1 cellular context compared by ENCODE assay signal in genomic region chr19:3458595-3459284, GRCh38.
TF ChIP-seq lines count a peak whose summit lies in the region.

No MANE protein-coding gene starts in this region.

TF ChIP-seq in HEK293, 187 proteins besides CTCF, POLR2A, EP300 and RAD21 (continued from another document):
- TF ChIP-seq PRDM10 (tag by site-specific recombination; IDR thresholded peaks at IDR 0.05) (peak; percentile 42; the same call in 1 of the 2 replicates), ZNF350 (tag by site-specific recombination; IDR thresholded peaks at IDR 0.05) (no peak), IKZF3 (tag by site-specific recombination; IDR thresholded peaks at IDR 0.05) (0 out of 2 replicates have a peak, but pooled peaks have one; percentile 50), ZNF792 (tag by site-specific recombination; IDR thresholded peaks at IDR 0.05) (no peak), KLF8 (tag by site-specific recombination; IDR thresholded peaks at IDR 0.05) (peak; percentile 73), SCRT2 (tag by site-specific recombination; IDR thresholded peaks at IDR 0.05) (no peak), ZEB2 (tag by site-specific recombination; IDR thresholded peaks at IDR 0.05) (0 out of 2 replicates have a peak, but pooled peaks have one; percentile 13), ZBTB44 (tag by site-specific recombination; IDR thresholded peaks at IDR 0.05) (no peak), ZNF768 (tag by site-specific recombination; IDR thresholded peaks at IDR 0.05) (no peak), SP7 (tag by site-specific recombination; IDR thresholded peaks at IDR 0.05) (no peak), ZNF639 (tag by site-specific recombination; IDR thresholded peaks at IDR 0.05) (0 out of 2 replicates have a peak, but pooled peaks have one; percentile 46), BCL6B (tag by site-specific recombination; IDR thresholded peaks at IDR 0.05) (no peak), ZNF157 (tag by site-specific recombination; IDR thresholded peaks at IDR 0.05) (no peak), TRIM28 (IDR thresholded peaks at IDR 0.05; ENCODE audit: borderline replicate concordance, low read length) (no peak), ZNF518A (tag by site-specific recombination; conservative IDR thresholded peaks at IDR 0.05; ENCODE audit: low read depth) (no peak), TSHZ1 (tag by site-specific recombination; IDR thresholded peaks at IDR 0.05; ENCODE audit: borderline replicate concordance) (0 out of 2 replicates have a peak, but pooled peaks have one; percentile 19)
